ENCODE assay signal across 1 cellular context in genomic region chr5:98775246-98775961, GRCh38.
TF ChIP-seq lines count a peak whose summit lies in the region.

No MANE protein-coding gene starts in this region.

TF ChIP-seq in SK-N-SH treated with all-trans-retinoic acid at 6 μM for 48 hours, 23 proteins besides CTCF, POLR2A, EP300 and RAD21 (continued from another document):
- no peak for TF ChIP-seq TSHZ2 (CRISPR knock-in tag; IDR thresholded peaks at IDR 0.05)
- TF ChIP-seq RARB (CRISPR knock-in tag; IDR thresholded peaks at IDR 0.05) = no peak
- TF ChIP-seq ZNF565 (CRISPR knock-in tag; conservative IDR thresholded peaks at IDR 0.05; ENCODE audit: low read depth) = no peak
- no peak for TF ChIP-seq ISL1 (CRISPR knock-in tag; IDR thresholded peaks at IDR 0.05)
- no peak for TF ChIP-seq GLIS3 (CRISPR knock-in tag; IDR thresholded peaks at IDR 0.05)
- no peak for TF ChIP-seq TOX (CRISPR knock-in tag; IDR thresholded peaks at IDR 0.05; ENCODE audit: borderline replicate concordance)
- no peak for TF ChIP-seq TCF4 (CRISPR knock-in tag; IDR thresholded peaks at IDR 0.05; ENCODE audit: borderline replicate concordance)
- TF ChIP-seq ZFP30 (CRISPR knock-in tag; IDR thresholded peaks at IDR 0.05) = no peak
- no peak for TF ChIP-seq SNAI2 (CRISPR knock-in tag; IDR thresholded peaks at IDR 0.05)
- no peak for TF ChIP-seq CSRNP3 (CRISPR knock-in tag; IDR thresholded peaks at IDR 0.05)
